Comparison of ENCODE assay signal across 1 cellular context in genomic region chr9:129632460-129632859, GRCh38.
TF ChIP-seq lines count a peak whose summit lies in the region.

No MANE protein-coding gene starts in this region.

TF ChIP-seq in IMR-90, 13 proteins besides CTCF, POLR2A, EP300 and RAD21 (continued from another document):
- TF ChIP-seq, protein P1, sequence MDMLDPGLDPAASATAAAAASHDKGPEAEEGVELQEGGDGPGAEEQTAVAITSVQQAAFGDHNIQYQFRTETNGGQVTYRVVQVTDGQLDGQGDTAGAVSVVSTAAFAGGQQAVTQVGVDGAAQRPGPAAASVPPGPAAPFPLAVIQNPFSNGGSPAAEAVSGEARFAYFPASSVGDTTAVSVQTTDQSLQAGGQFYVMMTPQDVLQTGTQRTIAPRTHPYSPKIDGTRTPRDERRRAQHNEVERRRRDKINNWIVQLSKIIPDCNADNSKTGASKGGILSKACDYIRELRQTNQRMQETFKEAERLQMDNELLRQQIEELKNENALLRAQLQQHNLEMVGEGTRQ (IDR thresholded peaks at IDR 0.05; ENCODE audit: low read depth, low read length): no peak
- TF ChIP-seq BHLHE40 (IDR thresholded peaks at IDR 0.05; ENCODE audit: low read depth, low read length): no peak
- no peak for TF ChIP-seq SMC3 (IDR thresholded peaks at IDR 0.05; ENCODE audit: low read depth, low read length)
- TF ChIP-seq MAFK (IDR thresholded peaks at IDR 0.05; ENCODE audit: low read depth, low read length): no peak
